In genomic region chr2:69779258-69779989, GRCh38 we compare ENCODE assay signal across 13 cellular contexts. TPM values are rescaled to one million over a fixed set of nuclear protein-coding genes. Genes with fewer than 3 reads are reported as not detected.
A peak's percentile ranks its signal among the peaks of the same experiment; 100 is the strongest.
DNase-seq lines count a peak whose midpoint lies in the region; ATAC-seq and TF ChIP-seq lines count a peak whose summit lies in the region.
"Had no signal": no experiment of that assay in that cellular context is flagged by ENCODE, and none has a peak within 500 bp of the region (broad histone marks: within the 10 kb centered on the region; RNA-seq: fewer than 3 reads in every experiment).

No MANE protein-coding gene starts in this region.

- peaks cover 15% of the 10 kb centered on the region for H3K79me2 ChIP-seq in GM23248 (ENCODE audit: insufficient read depth)
- no peaks in the 10 kb centered on the region for H3K79me2 ChIP-seq in PC-3 (ENCODE audit: low read length)

- CTCF ChIA-PET in PC-3 (lab: Charles Lee): interaction anchor here (0.6 to 0.7 kb wide), 2 partner anchors 27 to 48 kb away, joined by 3 to 19 read pairs; no protein-coding TSS in a partner anchor

- H4K20me1 ChIP-seq in GM23248 (ENCODE audit: insufficient read depth) (no peaks in the 10 kb centered on the region), PC-3 (ENCODE audit: low read length) (no peaks in the 10 kb centered on the region)

- H3K36me3 ChIP-seq in GM23248 (ENCODE audit: low read depth): no peaks in the 10 kb centered on the region
- H3K36me3 ChIP-seq in PC-3 (ENCODE audit: low read depth, low read length): no peaks in the 10 kb centered on the region; the same call in 1 of the 2 replicates
- no peaks in the 10 kb centered on the region for H3K36me3 ChIP-seq in vagina
- no peaks in the 10 kb centered on the region for H3K36me3 ChIP-seq in H7 (replicated peaks; ENCODE audit: control insufficient read depth, insufficient read depth, low read length)

- in situ Hi-C loops in GM23248 (cut with MboI): no loop called here

- intact Hi-C loops in PC-3 (cut with micrococcal nuclease) (no loop called here), vagina (cut with DNase I) (no loop called here)

- H3K9me3 ChIP-seq in GM23248 (ENCODE audit: low read depth) (no peaks in the 10 kb centered on the region), PC-3 (ENCODE audit: low read length) (no peaks in the 10 kb centered on the region), vagina (no peaks in the 10 kb centered on the region)

- H3K4me1 ChIP-seq in GM23248 (ENCODE audit: insufficient read depth) (peaks cover 8% of the 10 kb centered on the region), PC-3 (ENCODE audit: insufficient read depth, low read length) (peaks cover 26% of the 10 kb centered on the region), vagina (peaks cover 13% of the 10 kb centered on the region)

- H3K9me3 Mint-ChIP-seq in osteocyte (ENCODE audit: unreplicated experiment): no peaks in the 10 kb centered on the region
- H3K9me3 Mint-ChIP-seq: dendritic cell treated with granulocyte-macrophage colony-stimulating factor and Interleukin-4, amounts not matched to agents 40 ng/mL and 50 ng/mL, for 4 days had no signal

- ATAC-seq in PC-3: peak; percentile 97

- H3F3A ChIP-seq in GM23248 (ENCODE audit: insufficient read depth) (no peaks in the 10 kb centered on the region), PC-3 (ENCODE audit: low read length, unreplicated experiment) (peaks cover 4% of the 10 kb centered on the region)

- no peaks in the 10 kb centered on the region for H3K27me3 ChIP-seq in GM23248 (replicated peaks; ENCODE audit: insufficient read depth)
- no peaks in the 10 kb centered on the region for H3K27me3 ChIP-seq in PC-3 (ENCODE audit: low read length)
- H3K27me3 ChIP-seq in vagina: no peaks in the 10 kb centered on the region
- H3K27me3 ChIP-seq in H7 (ENCODE audit: control insufficient read depth, insufficient read depth, low read length): no peaks in the 10 kb centered on the region

- POLR2A ChIA-PET in PC-3 (lab: Charles Lee; ENCODE audit: unreplicated experiment): interaction anchor here (0.6 kb wide), 1 partner anchor 10 kb away, joined by 20 read pairs; no protein-coding TSS in a partner anchor

- no peak overlapping the region for H3K9ac ChIP-seq in GM23248
- H3K9ac ChIP-seq in PC-3 (ENCODE audit: low read length): no peak overlapping the region

- no peak overlapping the region for H3K27ac Mint-ChIP-seq in osteocyte (ENCODE audit: unreplicated experiment)
- H3K27ac Mint-ChIP-seq: dendritic cell treated with granulocyte-macrophage colony-stimulating factor and Interleukin-4, amounts not matched to agents 40 ng/mL and 50 ng/mL, for 4 days had no signal

- H3K4me1 Mint-ChIP-seq in osteocyte (ENCODE audit: unreplicated experiment): peaks cover 28% of the 10 kb centered on the region

- peaks cover 5% of the 10 kb centered on the region for H3K36me3 Mint-ChIP-seq in osteocyte (ENCODE audit: unreplicated experiment)

- no peak overlapping the region for H2AFZ ChIP-seq in GM23248
- no peak overlapping the region for H2AFZ ChIP-seq in PC-3 (ENCODE audit: low read length)

- no peak overlapping the region for H3K4me3 Mint-ChIP-seq in osteocyte (ENCODE audit: unreplicated experiment)
- H3K4me3 Mint-ChIP-seq: dendritic cell treated with granulocyte-macrophage colony-stimulating factor and Interleukin-4, amounts not matched to agents 40 ng/mL and 50 ng/mL, for 4 days had no signal

- H3K27me3 Mint-ChIP-seq in osteocyte (ENCODE audit: unreplicated experiment): no peaks in the 10 kb centered on the region
- H3K27me3 Mint-ChIP-seq: dendritic cell treated with granulocyte-macrophage colony-stimulating factor and Interleukin-4, amounts not matched to agents 40 ng/mL and 50 ng/mL, for 4 days had no signal

- H3K9me2 ChIP-seq in GM23248 (ENCODE audit: insufficient read depth): no peaks in the 10 kb centered on the region
- H3K9me2 ChIP-seq in PC-3 (replicated peaks; ENCODE audit: low read length): no peaks in the 10 kb centered on the region

- H3K4me2 ChIP-seq in GM23248 (ENCODE audit: unreplicated experiment): no peak overlapping the region
- H3K4me2 ChIP-seq in PC-3 (ENCODE audit: low read length): peak overlapping the region; percentile 30

- no peak for TF ChIP-seq POLR2A in vagina (IDR thresholded peaks at IDR 0.05)

- DNase-seq in GM23248 (peak; percentile 37), PC-3 (peak; percentile 66), epithelial cell of esophagus (ENCODE audit: low read depth) (peak; percentile 76), osteocyte (ENCODE audit: extremely low spot score, unreplicated experiment) (peak; percentile 21), vagina (ENCODE audit: extremely low spot score in 2 of 2) (no peak), NCI-H1417 (lab: John Stamatoyannopoulos, UW) (no peak), H7 (no peak), OCI-M2 (lab: John Stamatoyannopoulos, UW; ENCODE audit: unreplicated experiment) (no peak)
- DNase-seq: activated T-cell treated with anti-CD3 and anti-CD28 coated beads, Interleukin-2, amount 50 U/mL, for 48 hours; NCI-H510A treated with DMSO at 0.1 percent for 48 hours; stimulated activated CD8-positive, alpha-beta memory T cell treated with anti-CD3 and anti-CD28 coated beads, Interleukin-4, amount 100 ng/mL, for 48 hours; T-helper 1 cell had no signal

- H3K4me3 ChIP-seq in GM23248 (no peak overlapping the region), PC-3 (ENCODE audit: low read length) (no peak overlapping the region), epithelial cell of esophagus (ENCODE audit: low read length) (no peak overlapping the region), vagina (no peak overlapping the region), H7 (ENCODE audit: insufficient read depth, low read depth, low read length) (no peak overlapping the region)

- BruUV-seq in PC-3 (replicated peaks; lab: Mats Ljungman, UMichigan): no TSS peak

- WGBS in GM23248 (ENCODE audit: low coverage in 1 of 2, low lambda C conversion rate in 2 of 2, missing lambda C conversion rate in 2 of 2), 2 experiments: 76 to 85% methylated on average over 5 of the region's 5 CpGs

- TF ChIP-seq CTCF in PC-3 (conservative IDR thresholded peaks at IDR 0.05; ENCODE audit: low read depth, low read length) (no peak), epithelial cell of esophagus (IDR thresholded peaks at IDR 0.05; ENCODE audit: insufficient read depth, low read depth, low read length, missing control alignments) (no peak), osteocyte (IDR thresholded peaks at IDR 0.05) (no peak), vagina (IDR thresholded peaks at IDR 0.05) (no peak)

- H3K27ac ChIP-seq in GM23248 (no peak overlapping the region), PC-3 (ENCODE audit: low read length) (peak overlapping the region; percentile 2; the same call in 1 of the 2 replicates), vagina (no peak overlapping the region)

RNA-seq across cellular contexts. Expression of gene ANXA4, which starts 37.5 kb away (rescaled TPM):
- 31.0 and 35.7 TPM in 2 replicates for total RNA-seq in GM23248 (2014; rRNA removed; shearing (Covaris generic))
- 113 and 122 TPM in 2 replicates for polyA plus RNA-seq in GM23248 (2016; fragmentation: Nextera tagmentation; extraction: Ambion mirVana)
- total RNA-seq in PC-3 (2014; rRNA removed) (43.3 and 51.1 TPM in 2 replicates), osteocyte (76.6 and 81.5 TPM in 2 replicates), vagina (63.6 TPM)
- total RNA-seq in H7 (2014; rRNA removed; shearing (Covaris generic)): 2.8 and 3.0 TPM in 2 replicates

RNA-seq across cellular contexts. Expression of gene GMCL1, which starts 50.0 kb away (rescaled TPM):
- total RNA-seq in GM23248 (2014; rRNA removed; shearing (Covaris generic)): 9.6 and 15.7 TPM in 2 replicates
- polyA plus RNA-seq in GM23248 (2016; fragmentation: Nextera tagmentation; extraction: Ambion mirVana): 13.8 and 14.5 TPM in 2 replicates
- total RNA-seq in PC-3 (2014; rRNA removed) (12.7 TPM in 2 replicates), osteocyte (14.1 and 16.1 TPM in 2 replicates), vagina (13.0 TPM)
- 8.1 and 10.4 TPM in 2 replicates for total RNA-seq in H7 (2014; rRNA removed; shearing (Covaris generic))

Comparison
In these comparisons a context has a peak if more than half of its experiments do, and no peak if none do; other contexts are left out.
1. DNase-seq: peak in GM23248 (single experiment), PC-3 (single experiment), epithelial cell of esophagus (single experiment) and osteocyte (single experiment); none in vagina (0 of 2), NCI-H1417 (0 of 3), H7 (single experiment) and OCI-M2 (single experiment).